In genomic region chr12:52121848-52122838, GRCh38 we compare ENCODE assay signal across 9 cellular contexts. TPM values are rescaled to one million over a fixed set of nuclear protein-coding genes. Genes with fewer than 3 reads are reported as not detected.
DNase-seq lines count a peak whose midpoint lies in the region; ATAC-seq and FAIRE-seq lines count a peak whose summit lies in the region.
"Had no signal": no experiment of that assay in that cellular context is flagged by ENCODE, and none has a peak within 500 bp of the region (broad histone marks: within the 10 kb centered on the region; RNA-seq: fewer than 3 reads in every experiment).

No MANE protein-coding gene starts in this region.

- H3K36me3 ChIP-seq in MG63 (no peaks in the 10 kb centered on the region), small intestine (ENCODE audit: control insufficient read depth in 2 of 2, insufficient read depth in 2 of 2, low read length in 2 of 2) (no peaks in the 10 kb centered on the region)

- H3K4me1 ChIP-seq in small intestine (ENCODE audit: control insufficient read depth in 2 of 2, insufficient read depth in 1 of 2, low read depth in 1 of 2, low read length in 1 of 2), result peaks cover 0 to 6% of the 10 kb centered on the region in 2 donors

- no peak overlapping the region for H3K4me3 ChIP-seq in MG63
- no peak overlapping the region for H3K4me3 ChIP-seq in small intestine (ENCODE audit: low read depth in 1 of 2, low read length in 2 of 2)

- 21 to 23% (median 22%) methylated on average over 18 to 20 of the region's 20 CpGs for WGBS in small intestine, 3 donors

- H3K9me3 ChIP-seq in MG63 (no peaks in the 10 kb centered on the region), small intestine (ENCODE audit: control insufficient read depth, low read depth) (no peaks in the 10 kb centered on the region)

- no peak for ATAC-seq in HG02885 (IDR thresholded peaks at IDR 0.05; ENCODE audit: poor library complexity, unreplicated experiment)

- peak; percentile 69 for DNase-seq in Daoy (ENCODE audit: low read depth)
- peak; percentile 56 for DNase-seq in MG63
- peak; percentile 40 for DNase-seq in T follicular helper cell (ENCODE audit: low read depth)
- DNase-seq in anterior cingulate cortex (lab: John Stamatoyannopoulos, UW), result peak in 40 of 58 donors; percentile 2 to 67 (median 16)
- peak; percentile 72 for DNase-seq in hepatic stellate cell (ENCODE audit: low spot score)
- peak; percentile 52 for DNase-seq in small intestine
- DNase-seq in HPDE6-E6E7 (ENCODE audit: extremely low spot score), result no peak

- no peaks in the 10 kb centered on the region for H3K27me3 ChIP-seq in MG63
- H3K27me3 ChIP-seq in small intestine (ENCODE audit: control insufficient read depth in 2 of 2, insufficient read depth in 2 of 2, low read length in 2 of 2), result no peaks in the 10 kb centered on the region

- no peak overlapping the region for H3K27ac ChIP-seq in small intestine (ENCODE audit: low read depth in 1 of 2, low read length in 1 of 2)

- no peak for FAIRE-seq in small intestine (lab: Jason Lieb, UNC)
- FAIRE-seq: TTC549 had no signal

RNA-seq across cellular contexts. Expression of gene SMIM41, which starts 42.6 kb away (rescaled TPM):
- not detected in 2 replicates for total RNA-seq in Daoy (2014; rRNA removed; shearing (Covaris generic))
- not detected in 2 replicates for total RNA-seq in MG63 (2014; rRNA removed; shearing (Covaris generic); ENCODE audit: low replicate concordance)
- 1 to 10 TPM in 1 of 3 donors, under 1 TPM in 1, not detected in 1; 0.46 to 1.6 TPM for polyA plus RNA-seq in small intestine

RNA-seq across cellular contexts. Expression of gene ATG101, which starts 52.4 kb away (rescaled TPM):
- total RNA-seq in Daoy (2014; rRNA removed; shearing (Covaris generic)), result 156 and 160 TPM in 2 replicates
- total RNA-seq in MG63 (2014; rRNA removed; shearing (Covaris generic); ENCODE audit: low replicate concordance), result 45.4 and 110 TPM in 2 replicates
- polyA plus RNA-seq in small intestine, result 10 to 100 TPM; 49.2 to 65.1 (median 61.7) TPM
